Comparison of ENCODE assay signal across 28 cellular contexts in the genomic region with DNA sequence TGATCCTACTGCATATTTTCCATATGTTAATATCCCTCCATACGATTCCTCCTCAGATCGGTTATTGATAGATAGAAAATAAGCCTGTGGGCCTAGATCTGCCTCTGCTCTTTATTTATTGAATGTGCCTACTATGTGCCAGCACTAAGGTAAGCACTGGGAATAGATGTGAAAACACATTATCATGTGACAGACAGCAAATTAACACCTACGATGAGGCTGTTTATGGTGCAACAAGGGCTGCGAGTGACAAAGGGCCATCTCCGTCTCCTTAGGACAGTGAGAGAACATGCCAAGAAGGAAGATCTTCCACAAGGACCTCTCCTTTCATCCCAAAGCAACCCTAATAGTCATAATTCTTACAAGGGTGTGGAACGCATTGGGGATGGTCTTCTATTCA.
A peak's percentile ranks its signal among the peaks of the same experiment; 100 is the strongest.
DNase-seq lines count a peak whose midpoint lies in the region; ATAC-seq and TF ChIP-seq lines count a peak whose summit lies in the region.
"Had no signal": no experiment of that assay in that cellular context is flagged by ENCODE, and none has a peak within 500 bp of the region (broad histone marks: within the 10 kb centered on the region; RNA-seq: fewer than 3 reads in every experiment).

No MANE protein-coding gene starts in this region.

- H3K27ac ChIP-seq in PC-9: no peak overlapping the region
- H3K27ac ChIP-seq in esophagus squamous epithelium: peak overlapping the region; percentile 81 to 89 (median 86)
- H3K27ac ChIP-seq in GM23248: no peak overlapping the region
- H3K27ac ChIP-seq: KMS-11, sigmoid colon, tibial nerve, WERI-Rb-1 had no signal

- no peaks in the 10 kb centered on the region for H3K9me3 Mint-ChIP-seq in Caco-2 (ENCODE audit: unreplicated experiment)
- H3K9me3 Mint-ChIP-seq in progenitor cell of endocrine pancreas (ENCODE audit: low read depth): no peaks in the 10 kb centered on the region
- H3K9me3 Mint-ChIP-seq: activated CD4-positive, alpha-beta T cell treated with anti-CD3 and anti-CD28 coated beads, Interleukin-2, amount 10 ng/mL, durations not matched to agents 7 days and 5 days; HFFc6; natural killer cell treated with Interleukin-12 subunit alpha and Interleukin-12 subunit beta and Interleukin-15 and Interleukin-18, amount 100 ng/mL, for 72 hours; stimulated activated naive CD8-positive, alpha-beta T cell treated with anti-CD3 and anti-CD28 coated beads, Interleukin-15, amount 100 ng/mL, for 72 hours had no signal

- intact Hi-C loops in Caco-2 (cut with micrococcal nuclease; ENCODE audit: unreplicated experiment): no loop called here
- intact Hi-C loops in PC-9 (cut with micrococcal nuclease; ENCODE audit: unreplicated experiment): no loop called here
- intact Hi-C loops in esophagus squamous epithelium (cut with DNase I): no loop called here

- H3K9me2 ChIP-seq in PC-9 (ENCODE audit: insufficient read depth): no peaks in the 10 kb centered on the region
- H3K9me2 ChIP-seq in GM23248 (ENCODE audit: insufficient read depth): 0 out of 2 replicates have a peak, but pooled peaks cover 2% of the 10 kb centered on the region

- H3K4me1 ChIP-seq in Caco-2 (peaks cover 29% of the 10 kb centered on the region), PC-9 (replicated peaks; ENCODE audit: insufficient read depth) (peaks cover 28% of the 10 kb centered on the region), esophagus squamous epithelium (peaks cover 0 to 53% (median 9%) of the 10 kb centered on the region in 3 donors), GM23248 (ENCODE audit: insufficient read depth) (no peaks in the 10 kb centered on the region)
- H3K4me1 ChIP-seq: sigmoid colon, tibial nerve had no signal

- H3K36me3 ChIP-seq in Caco-2 (ENCODE audit: control insufficient read depth, insufficient read depth, low read length): no peaks in the 10 kb centered on the region
- H3K36me3 ChIP-seq in PC-9 (ENCODE audit: low read depth): no peaks in the 10 kb centered on the region
- H3K36me3 ChIP-seq in esophagus squamous epithelium: no peaks in the 10 kb centered on the region
- no peaks in the 10 kb centered on the region for H3K36me3 ChIP-seq in GM23248 (ENCODE audit: low read depth)
- H3K36me3 ChIP-seq: MG63, sigmoid colon, tibial nerve, WERI-Rb-1 had no signal

- no peak overlapping the region for H3K9ac ChIP-seq in GM23248
- H3K9ac ChIP-seq: KMS-11 had no signal

- WGBS in esophagus squamous epithelium, 2 donors: 52 to 78% methylated on average over 6 of the region's 6 CpGs
- WGBS in GM23248 (ENCODE audit: low coverage in 1 of 2, low lambda C conversion rate in 2 of 2, missing lambda C conversion rate in 2 of 2), 2 experiments: 87 to 88% methylated on average over 6 of the region's 6 CpGs

- no peak for TF ChIP-seq CTCF in Caco-2 (IDR thresholded peaks at IDR 0.05; ENCODE audit: insufficient read depth in 1 of 2, low read depth in 1 of 2, low read length in 1 of 2, severe bottlenecking in 1 of 2, unreplicated experiment in 1 of 2)
- no peak for TF ChIP-seq CTCF in PC-9 (conservative IDR thresholded peaks at IDR 0.05)
- TF ChIP-seq CTCF in esophagus squamous epithelium (IDR thresholded peaks at IDR 0.05): no peak
- TF ChIP-seq CTCF in progenitor cell of endocrine pancreas (IDR thresholded peaks at IDR 0.05; ENCODE audit: unreplicated experiment): no peak

- H3K79me2 ChIP-seq in PC-9 (ENCODE audit: low read depth): no peaks in the 10 kb centered on the region
- H3K79me2 ChIP-seq in GM23248 (ENCODE audit: insufficient read depth): no peaks in the 10 kb centered on the region

- H4K20me1 ChIP-seq in PC-9 (ENCODE audit: insufficient read depth) (no peaks in the 10 kb centered on the region), GM23248 (ENCODE audit: insufficient read depth) (no peaks in the 10 kb centered on the region)

- H3K27me3 Mint-ChIP-seq in Caco-2 (ENCODE audit: insufficient read depth, unreplicated experiment) (no peaks in the 10 kb centered on the region), progenitor cell of endocrine pancreas (peaks cover 6% of the 10 kb centered on the region)

- peaks cover 21% of the 10 kb centered on the region for H3F3A ChIP-seq in PC-9 (ENCODE audit: insufficient read depth, low read depth)
- no peaks in the 10 kb centered on the region for H3F3A ChIP-seq in GM23248 (ENCODE audit: insufficient read depth)

- peaks cover 31% of the 10 kb centered on the region for H3K4me1 Mint-ChIP-seq in Caco-2 (ENCODE audit: low read depth, unreplicated experiment)
- peaks cover 28% of the 10 kb centered on the region for H3K4me1 Mint-ChIP-seq in progenitor cell of endocrine pancreas (ENCODE audit: low read depth)
- H3K4me1 Mint-ChIP-seq: activated CD4-positive, alpha-beta T cell treated with anti-CD3 and anti-CD28 coated beads, Interleukin-2, amount 10 ng/mL, durations not matched to agents 7 days and 5 days had no signal

- H3K4me3 Mint-ChIP-seq in Caco-2 (ENCODE audit: unreplicated experiment) (no peak overlapping the region), progenitor cell of endocrine pancreas (ENCODE audit: low read depth) (no peak overlapping the region)
- H3K4me3 Mint-ChIP-seq: activated CD4-positive, alpha-beta T cell treated with anti-CD3 and anti-CD28 coated beads, Interleukin-2, amount 10 ng/mL, durations not matched to agents 7 days and 5 days; activated naive CD8-positive, alpha-beta T cell; HFFc6; natural killer cell treated with Interleukin-12 subunit alpha and Interleukin-12 subunit beta and Interleukin-15 and Interleukin-18, amount 100 ng/mL, for 72 hours; stimulated activated naive CD8-positive, alpha-beta T cell treated with anti-CD3 and anti-CD28 coated beads, Interleukin-15, amount 100 ng/mL, for 72 hours had no signal

- H3K36me3 Mint-ChIP-seq in Caco-2 (ENCODE audit: insufficient read depth, unreplicated experiment) (no peaks in the 10 kb centered on the region), progenitor cell of endocrine pancreas (ENCODE audit: insufficient read depth) (no peaks in the 10 kb centered on the region)
- H3K36me3 Mint-ChIP-seq: natural killer cell treated with Interleukin-12 subunit alpha and Interleukin-12 subunit beta and Interleukin-15 and Interleukin-18, amount 100 ng/mL, for 72 hours had no signal

- BruUV-seq in Caco-2 (replicated peaks; lab: Mats Ljungman, UMichigan): no TSS peak
- BruUV-seq in PC-9 (replicated peaks; lab: Mats Ljungman, UMichigan): no TSS peak

- H3K27me3 ChIP-seq in Caco-2 (replicated peaks; ENCODE audit: control insufficient read depth, insufficient read depth, low read length) (no peaks in the 10 kb centered on the region), PC-9 (ENCODE audit: insufficient read depth, low read depth) (peaks cover 29% of the 10 kb centered on the region), esophagus squamous epithelium (no peaks in the 10 kb centered on the region), GM23248 (replicated peaks; ENCODE audit: insufficient read depth) (no peaks in the 10 kb centered on the region)
- H3K27me3 ChIP-seq: MG63, sigmoid colon, tibial nerve had no signal

- in situ Hi-C loops in GM23248 (cut with MboI): no loop called here

- no peak overlapping the region for H2AFZ ChIP-seq in PC-9
- no peak overlapping the region for H2AFZ ChIP-seq in GM23248

- peak overlapping the region; percentile 84 for H3K27ac Mint-ChIP-seq in Caco-2 (ENCODE audit: unreplicated experiment)
- peak overlapping the region; percentile 93 for H3K27ac Mint-ChIP-seq in progenitor cell of endocrine pancreas
- H3K27ac Mint-ChIP-seq: activated CD4-positive, alpha-beta T cell treated with anti-CD3 and anti-CD28 coated beads, Interleukin-2, amount 10 ng/mL, durations not matched to agents 7 days and 5 days; activated naive CD8-positive, alpha-beta T cell; HFFc6; natural killer cell treated with Interleukin-12 subunit alpha and Interleukin-12 subunit beta and Interleukin-15 and Interleukin-18, amount 100 ng/mL, for 72 hours; stimulated activated naive CD8-positive, alpha-beta T cell treated with anti-CD3 and anti-CD28 coated beads, Interleukin-15, amount 100 ng/mL, for 72 hours had no signal

- H3K4me2 ChIP-seq in PC-9: peak overlapping the region; percentile 67
- H3K4me2 ChIP-seq in GM23248 (ENCODE audit: unreplicated experiment): no peak overlapping the region
- H3K4me2 ChIP-seq: KMS-11 had no signal

- DNase-seq in Caco-2 (no peak), PC-9 (no peak), esophagus squamous epithelium (lab: John Stamatoyannopoulos, UW) (no peak), progenitor cell of endocrine pancreas (ENCODE audit: low spot score, unreplicated experiment) (no peak), kidney tubule cell (ENCODE audit: low spot score) (no peak), GM23248 (no peak), dedifferentiated amniotic fluid mesenchymal stem cell (ENCODE audit: extremely low spot score) (no peak)
- DNase-seq: activated CD4-positive, alpha-beta T cell treated with anti-CD3 and anti-CD28 coated beads, Interleukin-2, amount 10 ng/mL, durations not matched to agents 7 days and 5 days; activated effector memory CD4-positive, alpha-beta T cell treated with Interleukin-2 at 50 U/mL for 16 hours; anterior cingulate cortex; effector CD4-positive, alpha-beta T cell; HFFc6; left ventricle myocardium superior; MG63; midbrain; occipital lobe; SIG-M5; sigmoid colon; stimulated activated CD4-positive, alpha-beta T cell treated with anti-CD3 and anti-CD28 coated beads, Interleukin-12 subunit alpha, Interleukin-12 subunit beta, amount 100 ng/mL, for 4 hours; stimulated activated CD4-positive, alpha-beta T cell treated with anti-CD3 and anti-CD28 coated beads, Interleukin-2, amount 100 ng/mL, for 48 hours; stimulated activated naive CD8-positive, alpha-beta T cell treated with anti-CD3 and anti-CD28 coated beads, Interleukin-15, amount 100 ng/mL, for 72 hours; WERI-Rb-1 had no signal

- TF ChIP-seq POLR2A in esophagus squamous epithelium (IDR thresholded peaks at IDR 0.05): no peak

- CTCF ChIA-PET in Caco-2 (lab: Charles Lee) (no interaction called here), PC-9 (lab: Charles Lee) (no interaction called here)

- ATAC-seq in HG03432 (IDR thresholded peaks at IDR 0.05; ENCODE audit: unreplicated experiment): no peak
- ATAC-seq: left ventricle myocardium superior; natural killer cell treated with Interleukin-12 subunit alpha and Interleukin-12 subunit beta and Interleukin-15 and Interleukin-18, amount 100 ng/mL, for 72 hours; Panc1; stimulated activated naive CD8-positive, alpha-beta T cell treated with anti-CD3 and anti-CD28 coated beads, Interleukin-15, amount 100 ng/mL, for 72 hours had no signal

- H3K4me3 ChIP-seq in Caco-2 (ENCODE audit: low read depth, low read length): no peak overlapping the region
- H3K4me3 ChIP-seq in PC-9: no peak overlapping the region; the same call in 1 of the 2 replicates
- H3K4me3 ChIP-seq in esophagus squamous epithelium: peak overlapping the region in 1 of 4 donors; percentile 7
- no peak overlapping the region for H3K4me3 ChIP-seq in GM23248
- H3K4me3 ChIP-seq: MG63, sigmoid colon, tibial nerve had no signal

- H3K9me3 ChIP-seq in Caco-2: no peaks in the 10 kb centered on the region
- H3K9me3 ChIP-seq in PC-9 (ENCODE audit: insufficient read depth, low read depth): no peaks in the 10 kb centered on the region
- H3K9me3 ChIP-seq in esophagus squamous epithelium: no peaks in the 10 kb centered on the region
- no peaks in the 10 kb centered on the region for H3K9me3 ChIP-seq in GM23248 (ENCODE audit: low read depth)
- H3K9me3 ChIP-seq: MG63, sigmoid colon, tibial nerve had no signal

- POLR2A ChIA-PET in Caco-2 (lab: Charles Lee): no interaction called here
- POLR2A ChIA-PET in PC-9 (lab: Charles Lee; ENCODE audit: unreplicated experiment): no interaction called here

Comparison
In these comparisons a context has a peak if more than half of its experiments do, and no peak if none do; other contexts are left out.
1. H3K27ac ChIP-seq: peak in esophagus squamous epithelium (4 of 4); none in PC-9 (single experiment) and GM23248 (single experiment).